Comparison of ENCODE assay signal across 16 cellular contexts in genomic region chr3:56688191-56688590, GRCh38. TPM values are rescaled to one million over a fixed set of nuclear protein-coding genes. Genes with fewer than 3 reads are reported as not detected.
DNase-seq lines count a peak whose midpoint lies in the region; ATAC-seq and TF ChIP-seq lines count a peak whose summit lies in the region.
"Had no signal": no experiment of that assay in that cellular context is flagged by ENCODE, and none has a peak within 500 bp of the region (broad histone marks: within the 10 kb centered on the region; RNA-seq: fewer than 3 reads in every experiment).

No MANE protein-coding gene starts in this region.

- CTCF ChIA-PET in activated B cell treated with CpG ODN at 0.5 μM for 24 hours (lab: Charles Lee), result no interaction called here
- CTCF ChIA-PET in CD4-positive, alpha-beta memory T cell (lab: Charles Lee; ENCODE audit: partially characterized antibody), result no interaction called here

- intact Hi-C loops in activated B cell treated with CpG ODN at 0.5 μM for 24 hours (cut with micrococcal nuclease) (no loop called here), left ventricle myocardium superior (cut with micrococcal nuclease) (no loop called here)
- intact Hi-C loops in CD4-positive, alpha-beta memory T cell (cut with micrococcal nuclease), result loop anchor here (10.0 kb wide), 1 partner anchor 537 kb away; the partner anchor contains the start of gene APPL1

- TF ChIP-seq CTCF in activated B cell treated with CpG ODN at 0.5 μM for 24 hours (IDR thresholded peaks at IDR 0.05), result no peak

- peaks cover 25% of the 10 kb centered on the region for H3K4me1 Mint-ChIP-seq in activated B cell treated with CpG ODN at 0.5 μM for 24 hours
- H3K4me1 Mint-ChIP-seq in CD4-positive, alpha-beta memory T cell, result peaks cover 9 to 20% (median 15%) of the 10 kb centered on the region in 4 donors

- DNase-seq in activated B cell treated with CpG ODN at 0.5 μM for 24 hours (no peak), left ventricle myocardium superior (no peak), mucosa of gallbladder (ENCODE audit: low spot score) (no peak), LoVo (ENCODE audit: low spot score) (no peak)
- DNase-seq in CD4-positive, alpha-beta memory T cell, result no peak
- DNase-seq: activated T-cell treated with anti-CD3 and anti-CD28 coated beads, Interleukin-2, amount 50 U/mL, for 1 hour; dorsolateral prefrontal cortex; immature natural killer cell; NCI-H146; nephron progenitor cell; OCI-M1; psoas muscle had no signal

- no peaks in the 10 kb centered on the region for H3K27me3 Mint-ChIP-seq in activated B cell treated with CpG ODN at 0.5 μM for 24 hours
- no peaks in the 10 kb centered on the region for H3K27me3 Mint-ChIP-seq in CD4-positive, alpha-beta memory T cell
- H3K27me3 Mint-ChIP-seq: activated naive CD8-positive, alpha-beta T cell had no signal

- peaks cover 15% of the 10 kb centered on the region for H3K4me1 ChIP-seq in CD4-positive, alpha-beta memory T cell (ENCODE audit: insufficient read depth, low read length)

- no peaks in the 10 kb centered on the region for H3K9me3 ChIP-seq in CD4-positive, alpha-beta memory T cell (ENCODE audit: control insufficient read depth in 1 of 2, low read length in 2 of 2)
- H3K9me3 ChIP-seq: psoas muscle had no signal

- no peaks in the 10 kb centered on the region for H3K36me3 ChIP-seq in CD4-positive, alpha-beta memory T cell (ENCODE audit: insufficient read depth, low read length)

- no peaks in the 10 kb centered on the region for H3K36me3 Mint-ChIP-seq in activated B cell treated with CpG ODN at 0.5 μM for 24 hours (ENCODE audit: low read depth)
- no peaks in the 10 kb centered on the region for H3K36me3 Mint-ChIP-seq in CD4-positive, alpha-beta memory T cell

- H3K4me3 Mint-ChIP-seq in activated B cell treated with CpG ODN at 0.5 μM for 24 hours, result no peak overlapping the region
- no peak overlapping the region for H3K4me3 Mint-ChIP-seq in CD4-positive, alpha-beta memory T cell
- H3K4me3 Mint-ChIP-seq: activated naive CD8-positive, alpha-beta T cell; immature natural killer cell; nephron progenitor cell had no signal

- peak overlapping the region; percentile 1 for H3K27ac Mint-ChIP-seq in activated B cell treated with CpG ODN at 0.5 μM for 24 hours
- no peak overlapping the region for H3K27ac Mint-ChIP-seq in CD4-positive, alpha-beta memory T cell
- H3K27ac Mint-ChIP-seq: activated naive CD8-positive, alpha-beta T cell; immature natural killer cell; nephron progenitor cell had no signal

- no peaks in the 10 kb centered on the region for H3K27me3 ChIP-seq in CD4-positive, alpha-beta memory T cell (ENCODE audit: insufficient read depth, low read length)
- H3K27me3 ChIP-seq: dorsolateral prefrontal cortex had no signal

- H3K4me3 ChIP-seq in CD4-positive, alpha-beta memory T cell (ENCODE audit: low read length in 2 of 2), result no peak overlapping the region
- H3K4me3 ChIP-seq: dorsolateral prefrontal cortex, psoas muscle had no signal

- H3K9me3 Mint-ChIP-seq in activated B cell treated with CpG ODN at 0.5 μM for 24 hours, result no peaks in the 10 kb centered on the region
- H3K9me3 Mint-ChIP-seq in CD4-positive, alpha-beta memory T cell, result no peaks in the 10 kb centered on the region
- H3K9me3 Mint-ChIP-seq: immature natural killer cell had no signal

- no peak overlapping the region for H3K27ac ChIP-seq in CD4-positive, alpha-beta memory T cell (ENCODE audit: low read depth, low read length)
- H3K27ac ChIP-seq: dorsolateral prefrontal cortex, psoas muscle had no signal

- POLR2A ChIA-PET in activated B cell treated with CpG ODN at 0.5 μM for 24 hours (lab: Charles Lee), result interaction anchor here (0.7 kb wide), 1 partner anchor 114 kb away, joined by 8 read pairs; the partner anchor contains the start of gene ARHGEF3
- POLR2A ChIA-PET in CD4-positive, alpha-beta memory T cell (lab: Charles Lee; ENCODE audit: partially characterized antibody), result no interaction called here

- peak; percentile 71 for ATAC-seq in GM18502 (IDR thresholded peaks at IDR 0.05; ENCODE audit: poor library complexity, unreplicated experiment)
- peak; percentile 44 for ATAC-seq in GM19468 (IDR thresholded peaks at IDR 0.05; ENCODE audit: extremely low read depth, unreplicated experiment)
- peak; percentile 62 for ATAC-seq in HG03066 (IDR thresholded peaks at IDR 0.05; ENCODE audit: low read depth, unreplicated experiment)
- ATAC-seq in activated B cell treated with CpG ODN at 0.5 μM for 24 hours (ENCODE audit: low read depth), result peak; percentile 64
- ATAC-seq in left ventricle myocardium superior, result no peak
- ATAC-seq: psoas muscle had no signal

RNA-seq across cellular contexts. Expression of gene TASOR, which starts 5.1 kb away (rescaled TPM):
- total RNA-seq in activated B cell treated with CpG ODN at 0.5 μM for 24 hours, result 66.0 and 79.7 TPM in 2 replicates
- total RNA-seq in left ventricle myocardium superior, result 23.2 TPM
- 58.4 TPM for total RNA-seq in mucosa of gallbladder
- total RNA-seq in CD4-positive, alpha-beta memory T cell, result 100 to 1,000 TPM; 109 to 112 TPM
- 10 to 100 TPM; 22.7 to 42.2 TPM for polyA plus RNA-seq in CD4-positive, alpha-beta memory T cell
